In genomic region chr7:133367561-133367960, GRCh38 we compare ENCODE assay signal across 18 cellular contexts.
"Had no signal": no experiment of that assay in that cellular context is flagged by ENCODE, and none has a peak within 500 bp of the region (broad histone marks: within the 10 kb centered on the region; RNA-seq: fewer than 3 reads in every experiment).

No MANE protein-coding gene starts in this region.

- FAIRE-seq: endometrium, frontal cortex had no signal

- H3K36me3 ChIP-seq: heart left ventricle, neutrophil, right lobe of liver, spleen had no signal

- H3K27me3 ChIP-seq: heart left ventricle, neutrophil, right lobe of liver, spleen had no signal

- ATAC-seq: esophagus mucosa; heart left ventricle; naive thymus-derived CD8-positive, alpha-beta T cell; psoas muscle; right lobe of liver; stimulated activated naive B cell treated with anti-CD40 and anti-IgM and Interleukin-4, amounts not matched to agents 10 μg/mL and 1 μg/mL and 100 μg/mL, for 72 hours; stimulated activated naive CD8-positive, alpha-beta T cell treated with anti-CD3 and anti-CD28 coated beads, Interleukin-15, amount 100 ng/mL, for 72 hours had no signal

- H3K4me1 ChIP-seq: right lobe of liver had no signal

- H3K27ac ChIP-seq: heart left ventricle, neutrophil, psoas muscle, right lobe of liver, spleen had no signal

- DNase-seq: effector memory CD4-positive, alpha-beta T cell; heart left ventricle; hippocampal formation; mesendoderm; naive thymus-derived CD8-positive, alpha-beta T cell; psoas muscle; retina; right lobe of liver; spleen; stimulated activated CD4-positive, alpha-beta T cell treated with anti-CD3 and anti-CD28 coated beads, Interleukin-2, amount 100 ng/mL, for 24 hours; stimulated activated CD4-positive, alpha-beta T cell treated with anti-CD3 and anti-CD28 coated beads, Interleukin-4, amount 100 ng/mL, for 4 hours; stimulated activated naive B cell treated with anti-CD40 and anti-IgM and Interleukin-4, amounts not matched to agents 10 μg/mL and 1 μg/mL and 100 μg/mL, for 72 hours; stimulated activated naive CD8-positive, alpha-beta T cell treated with anti-CD3 and anti-CD28 coated beads, Interleukin-15, amount 100 ng/mL, for 72 hours; trophoblast cell had no signal

- H3K9me3 ChIP-seq: heart left ventricle, neutrophil, psoas muscle, right lobe of liver, spleen had no signal

- H3K4me3 ChIP-seq: heart left ventricle, psoas muscle, right lobe of liver, spleen had no signal
